In the genomic region with DNA sequence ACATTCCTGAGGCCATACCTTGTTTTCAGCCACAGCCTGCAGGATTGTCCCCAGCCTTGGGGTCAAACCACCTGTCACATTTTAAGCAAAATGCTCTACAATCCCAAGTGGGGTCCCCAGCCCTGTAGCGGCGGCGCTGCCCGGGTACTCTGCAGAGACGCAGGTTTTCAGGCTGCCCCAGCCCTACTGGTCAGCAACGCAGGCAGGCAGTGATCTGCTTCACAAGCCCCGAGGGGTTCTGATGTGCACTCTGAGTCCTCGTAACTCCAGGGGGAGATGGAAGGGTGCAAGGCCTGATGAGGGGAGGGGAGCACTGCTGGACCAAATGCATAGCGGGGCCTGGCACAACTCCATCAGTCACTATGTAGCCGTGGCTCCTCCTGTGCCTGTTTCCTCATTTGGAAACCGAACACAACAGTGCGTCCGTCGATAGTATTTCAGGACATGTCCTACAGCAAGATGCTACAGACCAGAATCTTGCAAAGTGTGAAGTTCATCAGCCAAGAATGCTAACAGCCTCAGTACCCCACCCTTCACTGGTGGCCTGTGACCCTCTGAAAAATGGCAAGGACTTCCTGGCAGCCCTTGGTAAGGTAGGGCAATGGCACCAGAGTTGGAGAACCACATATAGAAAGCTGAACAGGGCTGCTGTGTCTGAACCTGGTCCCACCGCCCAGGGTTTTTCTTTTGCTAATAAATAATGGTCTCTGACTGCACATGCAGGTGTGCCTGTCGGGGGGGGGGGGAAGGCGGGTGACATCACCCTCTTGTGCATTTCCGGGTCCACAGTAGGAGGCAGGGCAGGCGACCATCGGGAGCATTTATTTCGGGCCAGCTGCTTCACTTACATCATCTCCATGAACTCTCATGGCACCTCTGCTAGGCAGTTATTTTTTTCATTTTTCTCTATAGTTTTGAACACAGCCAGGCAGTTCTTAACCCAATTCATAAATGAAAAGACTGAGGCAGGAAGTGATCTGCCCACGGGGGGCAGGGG, we compare ENCODE assay signal across 13 cellular contexts. TPM values are rescaled to one million over a fixed set of nuclear protein-coding genes. Genes with fewer than 3 reads are reported as not detected.
DNase-seq lines count a peak whose midpoint lies in the region; ATAC-seq, FAIRE-seq and TF ChIP-seq lines count a peak whose summit lies in the region.
"Had no signal": no experiment of that assay in that cellular context is flagged by ENCODE, and none has a peak within 500 bp of the region (broad histone marks: within the 10 kb centered on the region; RNA-seq: fewer than 3 reads in every experiment).

No MANE protein-coding gene starts in this region.

- TF ChIP-seq CTCF in GM12878 (IDR thresholded peaks at IDR 0.05 in 2 of 3, conservative IDR thresholded peaks at IDR 0.05 in 1 of 3; ENCODE audit: control insufficient read depth in 2 of 3, extremely low read depth in 1 of 3, insufficient read depth in 1 of 3, low read depth in 3 of 3, low read length in 3 of 3), result no peak
- TF ChIP-seq CTCF in neural progenitor cell (IDR thresholded peaks at IDR 0.05), result no peak

- H3K4me2 ChIP-seq in GM12878 (ENCODE audit: control insufficient read depth, insufficient read depth) (no peak overlapping the region), neural progenitor cell (no peak overlapping the region)

- H2AFZ ChIP-seq in GM12878 (ENCODE audit: control insufficient read depth, low read depth, low read length) (no peak overlapping the region), neural progenitor cell (replicated peaks) (no peak overlapping the region)

- intact Hi-C loops in GM12878 (cut with micrococcal nuclease; ENCODE audit: unreplicated experiment), result no loop called here

- RAD21 ChIA-PET in GM12878 (lab: Charles Lee; ENCODE audit: unreplicated experiment), result no interaction called here

- ATAC-seq in GM12878 (no peak; the same call in 2 of the 3 replicates), HG02981 (IDR thresholded peaks at IDR 0.05; ENCODE audit: unreplicated experiment) (no peak)
- ATAC-seq: activated CD4-positive, alpha-beta T cell treated with anti-CD3 and anti-CD28 coated beads for 36 hours had no signal

- H3K9ac ChIP-seq in GM12878 (ENCODE audit: control insufficient read depth, insufficient read depth, low read length) (no peak overlapping the region), neural progenitor cell (no peak overlapping the region)

- H4K20me1 ChIP-seq in GM12878 (ENCODE audit: control insufficient read depth, insufficient read depth) (no peaks in the 10 kb centered on the region), neural progenitor cell (ENCODE audit: low read depth) (no peaks in the 10 kb centered on the region)

- H3K27ac Mint-ChIP-seq in neural progenitor cell, result peak overlapping the region; percentile 82
- H3K27ac Mint-ChIP-seq: activated CD4-positive, alpha-beta T cell treated with anti-CD3 and anti-CD28 coated beads for 36 hours had no signal

- H3K27me3 Mint-ChIP-seq in neural progenitor cell (ENCODE audit: insufficient read depth, low read depth), result peaks cover 5% of the 10 kb centered on the region
- H3K27me3 Mint-ChIP-seq: activated CD4-positive, alpha-beta T cell treated with anti-CD3 and anti-CD28 coated beads for 36 hours had no signal

- H3K27ac ChIP-seq in GM12878 (ENCODE audit: control insufficient read depth, insufficient read depth) (no peak overlapping the region), neural progenitor cell (no peak overlapping the region)
- H3K27ac ChIP-seq: esophagus squamous epithelium, skin epidermis had no signal

- H3F3A ChIP-seq in neural progenitor cell (ENCODE audit: low read depth), result no peaks in the 10 kb centered on the region

- H3K27me3 ChIP-seq in GM12878 (replicated peaks in 1 of 2; ENCODE audit: control insufficient read depth in 2 of 2, insufficient read depth in 2 of 2, low read length in 1 of 2) (no peaks in the 10 kb centered on the region), neural progenitor cell (no peaks in the 10 kb centered on the region)

- TF ChIP-seq POLR2A in GM12878 (IDR thresholded peaks at IDR 0.05; ENCODE audit: low read depth, low read length) (peak; percentile 40; the same call in 1 of the 2 replicates), GM12891 (IDR thresholded peaks at IDR 0.05; ENCODE audit: low read depth, low read length) (no peak)

- in situ Hi-C loops in GM12878 (cut with MboI), result no loop called here

- SMC1A ChIA-PET in GM12878 (lab: Charles Lee; ENCODE audit: uncharacterized antibody, unreplicated experiment), result interaction anchor here (0.8 kb wide), 1 partner anchor 21 kb away, joined by 3 read pairs; no protein-coding TSS in a partner anchor

- TF ChIP-seq RAD21 in GM12878 (IDR thresholded peaks at IDR 0.05; ENCODE audit: insufficient read depth, low read depth, low read length), result no peak

- H3K79me2 ChIP-seq in GM12878 (ENCODE audit: control insufficient read depth, insufficient read depth, low read length) (no peaks in the 10 kb centered on the region), neural progenitor cell (ENCODE audit: low read depth) (no peaks in the 10 kb centered on the region)

- H3K4me3 Mint-ChIP-seq in neural progenitor cell, result no peak overlapping the region
- H3K4me3 Mint-ChIP-seq: activated CD4-positive, alpha-beta T cell treated with anti-CD3 and anti-CD28 coated beads for 36 hours had no signal

- H3K4me1 ChIP-seq in GM12878 (ENCODE audit: control insufficient read depth, insufficient read depth, low read length) (peaks cover 5% of the 10 kb centered on the region; the same call in 1 of the 2 replicates), neural progenitor cell (peaks cover 9% of the 10 kb centered on the region)

- 79% methylated on average over 21 of the region's 22 CpGs for WGBS in GM12878 (ENCODE audit: insufficient coverage, insufficient replicate concordance, low lambda C conversion rate, missing lambda C conversion rate)

- CTCF ChIA-PET in GM12878 (lab: Yijun Ruan, JAX), result no interaction called here

- H3K4me3 ChIP-seq in GM12878 (no peak overlapping the region), neural progenitor cell (no peak overlapping the region)
- H3K4me3 ChIP-seq: esophagus squamous epithelium, skin epidermis had no signal

- DNase-seq in NCI-H1436 (lab: John Stamatoyannopoulos, UW), result peak; percentile 42
- DNase-seq in NCI-H1436 treated with DMSO at 0.1 percent for 48 hours (lab: John Stamatoyannopoulos, UW), result no peak
- DNase-seq in NCI-H146 treated with DMSO at 0.1 percent for 48 hours (lab: John Stamatoyannopoulos, UW; ENCODE audit: unreplicated experiment), result peak; percentile 84
- no peak for DNase-seq in GM12878 (ENCODE audit: low read depth, low spot score)
- no peak for DNase-seq in neural progenitor cell (ENCODE audit: low spot score)
- no peak for DNase-seq in GM12891 (ENCODE audit: insufficient read length, low spot score)
- no peak for DNase-seq in activated CD4-positive, alpha-beta T cell treated with anti-CD3 and anti-CD28 coated beads, Interleukin-2, amount 50 U/mL, for 1 hour
- DNase-seq: activated CD4-positive, alpha-beta T cell treated with anti-CD3 and anti-CD28 coated beads for 36 hours; anterior cingulate cortex; esophagus squamous epithelium; GF-D8 had no signal

- POLR2A ChIA-PET in GM12878 (lab: Charles Lee), result no interaction called here

- H3K4me1 Mint-ChIP-seq in neural progenitor cell, result peaks cover 15% of the 10 kb centered on the region
- H3K4me1 Mint-ChIP-seq: activated CD4-positive, alpha-beta T cell treated with anti-CD3 and anti-CD28 coated beads for 36 hours had no signal

- BruUV-seq in GM12878 (replicated peaks; lab: Mats Ljungman, UMichigan), result no TSS peak

- no peaks in the 10 kb centered on the region for H3K9me3 Mint-ChIP-seq in neural progenitor cell

- peaks cover 16% of the 10 kb centered on the region for H3K36me3 Mint-ChIP-seq in neural progenitor cell

- FAIRE-seq in GM12878 (lab: Jason Lieb, UNC) (no peak), GM12891 (lab: Jason Lieb, UNC) (no peak)

- H3K36me3 ChIP-seq in GM12878 (ENCODE audit: control insufficient read depth in 2 of 2, insufficient read depth in 2 of 2, low read length in 1 of 2), result peaks cover 4 to 10% of the 10 kb centered on the region in 2 experiments; a peak in 3 of 4 replicates
- no peaks in the 10 kb centered on the region for H3K36me3 ChIP-seq in neural progenitor cell

- TF ChIP-seq EP300 in GM12878 (IDR thresholded peaks at IDR 0.05; ENCODE audit: borderline replicate concordance in 1 of 2, control insufficient read depth in 1 of 2, low read depth in 2 of 2, low read length in 2 of 2), result no peak

- H3K9me3 ChIP-seq in GM12878 (replicated peaks; ENCODE audit: control insufficient read depth, insufficient read depth, low read length), result no peaks in the 10 kb centered on the region
- no peaks in the 10 kb centered on the region for H3K9me3 ChIP-seq in neural progenitor cell (ENCODE audit: low read depth)
- H3K9me3 ChIP-seq: esophagus squamous epithelium had no signal

TF ChIP-seq in GM12878, 131 proteins besides CTCF, POLR2A, EP300 and RAD21 (continues in another document):
- TF ChIP-seq HCFC1 (IDR thresholded peaks at IDR 0.05; ENCODE audit: low read length) (no peak), ZBED1 (IDR thresholded peaks at IDR 0.05; ENCODE audit: borderline replicate concordance) (no peak), ETV6 (conservative IDR thresholded peaks at IDR 0.05 in 1 of 2, IDR thresholded peaks at IDR 0.05 in 1 of 2; ENCODE audit: borderline replicate concordance in 1 of 2, low read depth in 1 of 2) (no peak)

TF ChIP-seq in GM12891, 5 proteins besides CTCF, POLR2A, EP300 and RAD21 (continues in another document):
- TF ChIP-seq POLR2AphosphoS5 (IDR thresholded peaks at IDR 0.05; ENCODE audit: low read depth, low read length) (no peak), TAF1 (IDR thresholded peaks at IDR 0.05; ENCODE audit: low read depth, low read length) (no peak), SPI1 (IDR thresholded peaks at IDR 0.05; ENCODE audit: low read depth, low read length) (no peak)

RNA-seq across cellular contexts. Expression of gene TFCP2L1, which starts 50.6 kb away (rescaled TPM):
- 0.10 TPM in 2 replicates for total RNA-seq in GM12878 (2013; cell fraction: nucleolus; rRNA removed)
- total RNA-seq in GM12878 (2014; rRNA removed) (0.06 and 0.11 TPM in 2 replicates), GM12878 (2014; rRNA removed; fragmentation: Illumina TruSeq; extraction: Trizol) (0.04 and 0.09 TPM in 2 replicates), GM12878 (2021) (0.21 TPM in 2 replicates), neural progenitor cell (ENCODE audit: low replicate concordance) (0.04 and 0.06 TPM in 2 replicates)
- 0.34 TPM for polyA plus RNA-seq in GM12878 (2011; ENCODE audit: low read depth)
- polyA plus RNA-seq in GM12878 (2011; rRNA removed) (0.01 and 0.10 TPM in 2 replicates), GM12878 (2014; fragmentation: Illumina TruSeq; extraction: Trizol) (0.10 and 0.14 TPM in 2 replicates), GM12878 (2014; fragmentation: Nextera tagmentation; extraction: Ambion mirVana) (under 1 TPM; 0.02 to 0.05 TPM), GM12878 (2014; rRNA removed) (0.13 and 0.14 TPM in 2 replicates), GM12878 (2016; fragmentation: Nextera tagmentation; extraction: Ambion mirVana) (under 1 TPM in 1 of 2 experiments, not detected in 1; 0.09 TPM)
- 0.03 and 0.12 TPM in 2 replicates for polyA plus RNA-seq in GM12878 (2011; cell fraction: cytosol; rRNA removed)
- 0.16 and 0.69 TPM in 2 replicates for polyA plus RNA-seq in GM12878 (2011; cell fraction: nucleus; rRNA removed)
- polyA plus RNA-seq in GM12878 (2012), result 0.47 and 0.73 TPM in 2 replicates
- under 0.01 TPM in 1 of 2 replicates, not detected in the other for polyA minus RNA-seq in GM12878 (2011; rRNA and poly(A)+ RNA removed)
- polyA minus RNA-seq in GM12878 (2011; cell fraction: cytosol; rRNA and poly(A)+ RNA removed), result not detected in 2 replicates
- under 0.01 and 0.29 TPM in 2 replicates for polyA minus RNA-seq in GM12878 (2011; cell fraction: nucleus; rRNA and poly(A)+ RNA removed)
- 0.32 TPM for polyA plus RNA-seq in GM12891 (2012; ENCODE audit: low read depth, missing spikeins)

Comparison
In these comparisons a context has a peak if more than half of its experiments do, and no peak if none do; other contexts are left out.
1. DNase-seq: peak in NCI-H1436 (single experiment) and NCI-H146 treated with DMSO at 0.1 percent for 48 hours (single experiment); none in NCI-H1436 treated with DMSO at 0.1 percent for 48 hours (single experiment), GM12878 (single experiment), neural progenitor cell (single experiment), GM12891 (single experiment) and activated CD4-positive, alpha-beta T cell treated with anti-CD3 and anti-CD28 coated beads, Interleukin-2, amount 50 U/mL, for 1 hour (single experiment).